In genomic region chr3:31534036-31534435, GRCh38 we compare ENCODE assay signal across 1 cellular context.
TF ChIP-seq lines count a peak whose summit lies in the region.

No MANE protein-coding gene starts in this region.

TF ChIP-seq in H1, 55 proteins besides CTCF, POLR2A, EP300 and RAD21 (continued from another document):
- no peak for TF ChIP-seq EGR1 (IDR thresholded peaks at IDR 0.05; ENCODE audit: borderline replicate concordance, low read depth, low read length)
- TF ChIP-seq SRF (IDR thresholded peaks at IDR 0.05; ENCODE audit: low read depth, low read length) = no peak
- no peak for TF ChIP-seq CHD1 (IDR thresholded peaks at IDR 0.05; ENCODE audit: low read depth, low read length)
